7 cellular contexts compared by ENCODE assay signal in genomic region chr2:20609349-20609994, GRCh38. TPM values are rescaled to one million over a fixed set of nuclear protein-coding genes. Genes with fewer than 3 reads are reported as not detected.
DNase-seq lines count a peak whose midpoint lies in the region; ATAC-seq, FAIRE-seq and TF ChIP-seq lines count a peak whose summit lies in the region.

No MANE protein-coding gene starts in this region.

- peak overlapping the region; percentile 60; the same call in 1 of the 2 replicates for H2AFZ ChIP-seq in K562 (ENCODE audit: low read depth, low read length)

- TF ChIP-seq POLR2A in K562 (conservative IDR thresholded peaks at IDR 0.05) (no peak), tibial nerve (IDR thresholded peaks at IDR 0.05) (no peak)

- BruUV-seq in K562 (replicated peaks; lab: Mats Ljungman, UMichigan), result no TSS peak

- no peaks in the 10 kb centered on the region for H3K79me2 ChIP-seq in K562 (ENCODE audit: control insufficient read depth, insufficient read depth, low read length)

- H3K27me3 ChIP-seq in K562 (ENCODE audit: control insufficient read depth in 2 of 2, insufficient read depth in 2 of 2, low read length in 2 of 2), result no peaks in the 10 kb centered on the region
- no peaks in the 10 kb centered on the region for H3K27me3 ChIP-seq in tibial nerve

- H3K4me2 ChIP-seq in K562 (ENCODE audit: insufficient read depth, low read length), result no peak overlapping the region

- H3K9me3 ChIP-seq in K562 (replicated peaks; ENCODE audit: control insufficient read depth, insufficient read depth, low read depth, low read length) (no peaks in the 10 kb centered on the region), tibial nerve (no peaks in the 10 kb centered on the region)

- in situ Hi-C loops in K562 (cut with MboI), result no loop called here

- peak; percentile 11 for DNase-seq in NCI-H2081 treated with DMSO at 0.1 percent for 48 hours (lab: John Stamatoyannopoulos, UW)
- DNase-seq in K562 (ENCODE audit: extremely low read depth in 1 of 4, low spot score in 3 of 4), result peak in 1 of 4 experiments; percentile 44
- peak; percentile 71 for DNase-seq in kidney tubule cell (ENCODE audit: low spot score)
- peak in 1 of 2 donors; percentile 13 for DNase-seq in tibial nerve (ENCODE audit: low spot score in 2 of 2)
- DNase-seq in NCI-H748 (lab: John Stamatoyannopoulos, UW; ENCODE audit: unreplicated experiment), result no peak
- no peak for DNase-seq in OCI-M1 (lab: John Stamatoyannopoulos, UW)

- ATAC-seq in K562, result peak; percentile 60; the same call in 2 of the 3 replicates
- ATAC-seq in GM19463 (IDR thresholded peaks at IDR 0.05; ENCODE audit: unreplicated experiment), result no peak

- POLR2A ChIA-PET in K562 (lab: Yijun Ruan, JAX), result interaction anchor here (0.6 to 1.2 kb wide), 3 partner anchors 8 to 257 kb away, joined by 3 read pairs; no protein-coding TSS in a partner anchor

- TF ChIP-seq RAD21 in K562 (CRISPR knock-in tag; conservative IDR thresholded peaks at IDR 0.05 in 1 of 2, IDR thresholded peaks at IDR 0.05 in 1 of 2), result no peak

- H3K4me1 ChIP-seq in K562 (replicated peaks in 1 of 2; ENCODE audit: control insufficient read depth in 2 of 2, insufficient read depth in 2 of 2, low read length in 2 of 2), result peaks cover 7 to 23% of the 10 kb centered on the region in 2 experiments; a peak in 3 of 5 replicates
- H3K4me1 ChIP-seq in tibial nerve, result peaks cover 5 to 68% (median 39%) of the 10 kb centered on the region in 4 donors

- H4K20me1 ChIP-seq in K562 (replicated peaks; ENCODE audit: control insufficient read depth, insufficient read depth, low read length), result no peaks in the 10 kb centered on the region

- TF ChIP-seq EP300 in K562 (IDR thresholded peaks at IDR 0.05; ENCODE audit: low read length) (no peak), tibial nerve (IDR thresholded peaks at IDR 0.05) (peak in 1 of 2 donors; percentile 6)

- TF ChIP-seq CTCF in K562 (IDR thresholded peaks at IDR 0.05 in 2 of 3, conservative IDR thresholded peaks at IDR 0.05 in 1 of 3; ENCODE audit: insufficient read depth in 2 of 3, low read depth in 1 of 3, low read length in 3 of 3), result no peak
- TF ChIP-seq CTCF in tibial nerve (IDR thresholded peaks at IDR 0.05), result peak in 1 of 5 experiments; percentile 19

- 50% methylated on average over 6 of the region's 7 CpGs for WGBS in K562 (ENCODE audit: insufficient coverage, low coverage, missing lambda C conversion rate)
- 27 to 36% methylated on average over 5 to 7 of the region's 7 CpGs for WGBS in tibial nerve, 2 donors

- H3K27ac ChIP-seq in K562 (ENCODE audit: extremely low read depth, low read depth, low read length), result no peak overlapping the region
- H3K27ac ChIP-seq in tibial nerve, result peak overlapping the region in 3 of 4 donors; percentile 24 to 97 (median 97)

- no peak overlapping the region for H3K4me3 ChIP-seq in K562
- H3K4me3 ChIP-seq in tibial nerve, result no peak overlapping the region

- FAIRE-seq in K562 (lab: Jason Lieb, UNC), result peak; percentile 29

- intact Hi-C loops in K562 (cut with micrococcal nuclease), result no loop called here

- no peaks in the 10 kb centered on the region for H3K9me1 ChIP-seq in K562 (ENCODE audit: control insufficient read depth, insufficient read depth, low read length)

- H3K36me3 ChIP-seq in K562 (ENCODE audit: control insufficient read depth, insufficient read depth, low read length) (no peaks in the 10 kb centered on the region), tibial nerve (no peaks in the 10 kb centered on the region)

- CTCF ChIA-PET in K562 (lab: Yijun Ruan, JAX; ENCODE audit: low intra/inter-chr PET ratio), result interaction anchor here (0.5 kb wide), 1 partner anchor 211 kb away, joined by 3 read pairs; no protein-coding TSS in a partner anchor

- H3K9ac ChIP-seq in K562 (ENCODE audit: insufficient read depth in 1 of 2, low read depth in 2 of 2, low read length in 2 of 2), result peak overlapping the region in 1 of 2 experiments; percentile 39; a peak in 2 of 4 replicates

TF ChIP-seq in K562, 482 proteins besides CTCF, POLR2A, EP300 and RAD21:
- TF ChIP-seq CHAMP1 (IDR thresholded peaks at IDR 0.05) (no peak), NFIC (IDR thresholded peaks at IDR 0.05) (peak; percentile 83)

RNA-seq across cellular contexts. Expression of gene HS1BP3, which starts 41.4 kb away (rescaled TPM):
- 4.8 and 13.7 TPM in 2 replicates for total RNA-seq in K562 (2011; cell fraction: chromatin; rRNA removed; ENCODE audit: low replicate concordance)
- total RNA-seq in K562 (2011; cell fraction: nucleolus; rRNA removed), result 6.7 and 9.2 TPM in 2 replicates
- total RNA-seq in K562 (2011; cell fraction: nucleoplasm; rRNA removed), result 8.7 and 9.6 TPM in 2 replicates
- total RNA-seq in K562 (2014; rRNA removed) (6.5 and 6.7 TPM in 2 replicates), K562 (2014; rRNA removed; fragmentation: Illumina TruSeq; extraction: Trizol) (2.0 and 3.5 TPM in 2 replicates), K562 (2015; rRNA removed; fragmentation: Illumina TruSeq; extraction: Trizol) (7.6 and 8.3 TPM in 2 replicates), K562 (2021) (7.4 and 7.5 TPM in 2 replicates), tibial nerve (10 to 100 TPM; 24.5 to 45.9 (median 33.8) TPM)
- polyA plus RNA-seq in K562 (2011; rRNA removed) (3.0 and 6.5 TPM in 2 replicates), K562 (2014; fragmentation: Illumina TruSeq; extraction: Trizol) (5.9 and 6.9 TPM in 2 replicates), K562 (2014; fragmentation: Nextera tagmentation; extraction: Ambion mirVana) (under 1 TPM; 0.41 to 0.63 TPM), K562 (2014; rRNA removed) (5.9 and 6.2 TPM in 2 replicates)
- 3.3 and 4.1 TPM in 2 replicates for polyA plus RNA-seq in K562 (2011; cell fraction: cytosol; rRNA removed)
- polyA plus RNA-seq in K562 (2011; cell fraction: nucleus; rRNA removed), result 8.2 and 10.8 TPM in 2 replicates
- polyA plus RNA-seq in K562 (2012), result 7.9 and 28.0 TPM in 2 replicates
- polyA minus RNA-seq in K562 (2011; rRNA and poly(A)+ RNA removed), result 2.3 and 5.2 TPM in 2 replicates
- 2.2 and 6.9 TPM in 2 replicates for polyA minus RNA-seq in K562 (2011; cell fraction: cytosol; rRNA and poly(A)+ RNA removed)
- polyA minus RNA-seq in K562 (2011; cell fraction: nucleus; rRNA and poly(A)+ RNA removed), result 9.1 and 9.4 TPM in 2 replicates

RNA-seq across cellular contexts. Expression of gene GDF7, which starts 57.5 kb away (rescaled TPM):
- total RNA-seq in K562 (2011; cell fraction: chromatin; rRNA removed; ENCODE audit: low replicate concordance), result not detected in 2 replicates
- not detected in 2 replicates for total RNA-seq in K562 (2011; cell fraction: nucleolus; rRNA removed)
- total RNA-seq in K562 (2011; cell fraction: nucleoplasm; rRNA removed), result not detected in 2 replicates
- total RNA-seq in K562 (2014; rRNA removed) (not detected in 2 replicates), K562 (2014; rRNA removed; fragmentation: Illumina TruSeq; extraction: Trizol) (not detected in 2 replicates), K562 (2015; rRNA removed; fragmentation: Illumina TruSeq; extraction: Trizol) (not detected in 2 replicates), K562 (2021) (not detected in 2 replicates), tibial nerve (10 to 100 TPM in 3 of 4 donors, 1 to 10 TPM in 1; 6.3 to 20.0 (median 16.6) TPM)
- polyA plus RNA-seq in K562 (2011; rRNA removed) (0.01 TPM in 1 of 2 replicates, not detected in the other), K562 (2014; fragmentation: Illumina TruSeq; extraction: Trizol) (not detected in 2 replicates), K562 (2014; fragmentation: Nextera tagmentation; extraction: Ambion mirVana) (under 1 TPM; 0.01 TPM), K562 (2014; rRNA removed) (0.01 TPM in 1 of 2 replicates, not detected in the other)
- polyA plus RNA-seq in K562 (2011; cell fraction: cytosol; rRNA removed), result 0.01 TPM in 1 of 2 replicates, not detected in the other
- polyA plus RNA-seq in K562 (2011; cell fraction: nucleus; rRNA removed), result 0.06 TPM in 1 of 2 replicates, not detected in the other
- 0.04 and 0.11 TPM in 2 replicates for polyA plus RNA-seq in K562 (2012)
- polyA minus RNA-seq in K562 (2011; rRNA and poly(A)+ RNA removed), result under 0.01 and 0.03 TPM in 2 replicates
- 0.09 TPM in 1 of 2 replicates, not detected in the other for polyA minus RNA-seq in K562 (2011; cell fraction: cytosol; rRNA and poly(A)+ RNA removed)
- polyA minus RNA-seq in K562 (2011; cell fraction: nucleus; rRNA and poly(A)+ RNA removed), result under 0.01 TPM in 1 of 2 replicates, not detected in the other

Comparison
In these comparisons a context has a peak if more than half of its experiments do, and no peak if none do; other contexts are left out.
1. DNase-seq: peak in NCI-H2081 treated with DMSO at 0.1 percent for 48 hours (single experiment) and kidney tubule cell (single experiment); none in NCI-H748 (single experiment) and OCI-M1 (single experiment).
2. RNA of gene GDF7, which starts 57.5 kb away (total RNA-seq): 6.3 to 20.0 TPM in tibial nerve; not detected in K562; every median in the first group is over 4 times any median in the second.